ENCODE assay signal across 1 cellular context in genomic region chr1:223678841-223679240, GRCh38.
A peak's percentile ranks its signal among the peaks of the same experiment; 100 is the strongest.
TF ChIP-seq lines count a peak whose summit lies in the region.

No MANE protein-coding gene starts in this region.

TF ChIP-seq in K562, 482 proteins besides CTCF, POLR2A, EP300 and RAD21 (continued from another document and continues in another):
- TF ChIP-seq ZNF609 (CRISPR knock-in tag; IDR thresholded peaks at IDR 0.05; ENCODE audit: borderline replicate concordance) (no peak), RBM15 (IDR thresholded peaks at IDR 0.05; ENCODE audit: insufficient read depth, low read length) (no peak), MECOM (CRISPR knock-in tag; IDR thresholded peaks at IDR 0.05) (peak; percentile 78; the same call in 1 of the 2 replicates), ZNF79 (CRISPR knock-in tag; IDR thresholded peaks at IDR 0.05; ENCODE audit: low read depth) (no peak), SMARCC2 (IDR thresholded peaks at IDR 0.05; ENCODE audit: low read depth) (peak; percentile 51; the same call in 1 of the 2 replicates), ZNF707 (CRISPR knock-in tag; conservative IDR thresholded peaks at IDR 0.05) (no peak), ZBTB17 (CRISPR knock-in tag; IDR thresholded peaks at IDR 0.05) (no peak), CBX8 (IDR thresholded peaks at IDR 0.05; ENCODE audit: borderline replicate concordance, extremely low read depth, low read depth, low read length, poor library complexity, severe bottlenecking) (no peak), CTCFL (IDR thresholded peaks at IDR 0.05; ENCODE audit: borderline replicate concordance, insufficient read depth, low read depth, low read length, poor library complexity, severe bottlenecking) (no peak), MYBL2 (IDR thresholded peaks at IDR 0.05; ENCODE audit: low read depth) (no peak; the same call in 1 of the 2 replicates), MYBL2 (CRISPR knock-in tag; IDR thresholded peaks at IDR 0.05; ENCODE audit: borderline replicate concordance) (no peak), MEF2A (IDR thresholded peaks at IDR 0.05; ENCODE audit: control insufficient read depth, low read depth, low read length) (0 out of 2 replicates have a peak, but pooled peaks have one; percentile 27), FOSL1 (tag; conservative IDR thresholded peaks at IDR 0.05) (peak; percentile 73), KDM4B (IDR thresholded peaks at IDR 0.05; ENCODE audit: borderline replicate concordance in 2 of 2, low read depth in 1 of 2) (no peak), ZNF277 (CRISPR knock-in tag; IDR thresholded peaks at IDR 0.05; ENCODE audit: borderline replicate concordance) (no peak), AFF4 (CRISPR knock-in tag; IDR thresholded peaks at IDR 0.05) (no peak), ZNF165 (CRISPR knock-in tag; IDR thresholded peaks at IDR 0.05; ENCODE audit: borderline replicate concordance) (no peak), ZFP1 (CRISPR knock-in tag; IDR thresholded peaks at IDR 0.05) (no peak), ZNF561 (CRISPR knock-in tag; conservative IDR thresholded peaks at IDR 0.05) (no peak), RAD51 (IDR thresholded peaks at IDR 0.05; ENCODE audit: borderline replicate concordance, low read depth) (no peak), BRD4 (IDR thresholded peaks at IDR 0.05) (no peak), U2AF1 (optimal IDR thresholded peaks at IDR 0.05; ENCODE audit: low read depth, low read length) (no peak), SRSF3 (IDR thresholded peaks at IDR 0.05; ENCODE audit: insufficient read depth, low read length) (no peak), HINFP (tag; conservative IDR thresholded peaks at IDR 0.05; ENCODE audit: low read depth) (no peak), ZNF140 (CRISPR knock-in tag; IDR thresholded peaks at IDR 0.05) (no peak), ZNF407 (IDR thresholded peaks at IDR 0.05; ENCODE audit: low read depth) (no peak)
- TF ChIP-seq, protein P1, sequence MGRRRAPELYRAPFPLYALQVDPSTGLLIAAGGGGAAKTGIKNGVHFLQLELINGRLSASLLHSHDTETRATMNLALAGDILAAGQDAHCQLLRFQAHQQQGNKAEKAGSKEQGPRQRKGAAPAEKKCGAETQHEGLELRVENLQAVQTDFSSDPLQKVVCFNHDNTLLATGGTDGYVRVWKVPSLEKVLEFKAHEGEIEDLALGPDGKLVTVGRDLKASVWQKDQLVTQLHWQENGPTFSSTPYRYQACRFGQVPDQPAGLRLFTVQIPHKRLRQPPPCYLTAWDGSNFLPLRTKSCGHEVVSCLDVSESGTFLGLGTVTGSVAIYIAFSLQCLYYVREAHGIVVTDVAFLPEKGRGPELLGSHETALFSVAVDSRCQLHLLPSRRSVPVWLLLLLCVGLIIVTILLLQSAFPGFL (CRISPR knock-in tag; IDR thresholded peaks at IDR 0.05), result no peak
- TF ChIP-seq, protein P2, sequence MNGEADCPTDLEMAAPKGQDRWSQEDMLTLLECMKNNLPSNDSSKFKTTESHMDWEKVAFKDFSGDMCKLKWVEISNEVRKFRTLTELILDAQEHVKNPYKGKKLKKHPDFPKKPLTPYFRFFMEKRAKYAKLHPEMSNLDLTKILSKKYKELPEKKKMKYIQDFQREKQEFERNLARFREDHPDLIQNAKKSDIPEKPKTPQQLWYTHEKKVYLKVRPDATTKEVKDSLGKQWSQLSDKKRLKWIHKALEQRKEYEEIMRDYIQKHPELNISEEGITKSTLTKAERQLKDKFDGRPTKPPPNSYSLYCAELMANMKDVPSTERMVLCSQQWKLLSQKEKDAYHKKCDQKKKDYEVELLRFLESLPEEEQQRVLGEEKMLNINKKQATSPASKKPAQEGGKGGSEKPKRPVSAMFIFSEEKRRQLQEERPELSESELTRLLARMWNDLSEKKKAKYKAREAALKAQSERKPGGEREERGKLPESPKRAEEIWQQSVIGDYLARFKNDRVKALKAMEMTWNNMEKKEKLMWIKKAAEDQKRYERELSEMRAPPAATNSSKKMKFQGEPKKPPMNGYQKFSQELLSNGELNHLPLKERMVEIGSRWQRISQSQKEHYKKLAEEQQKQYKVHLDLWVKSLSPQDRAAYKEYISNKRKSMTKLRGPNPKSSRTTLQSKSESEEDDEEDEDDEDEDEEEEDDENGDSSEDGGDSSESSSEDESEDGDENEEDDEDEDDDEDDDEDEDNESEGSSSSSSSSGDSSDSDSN (IDR thresholded peaks at IDR 0.05; ENCODE audit: borderline replicate concordance in 1 of 2, low read depth in 2 of 2, low read length in 2 of 2), result no peak
